24 cellular contexts compared by ENCODE assay signal in the genomic region with DNA sequence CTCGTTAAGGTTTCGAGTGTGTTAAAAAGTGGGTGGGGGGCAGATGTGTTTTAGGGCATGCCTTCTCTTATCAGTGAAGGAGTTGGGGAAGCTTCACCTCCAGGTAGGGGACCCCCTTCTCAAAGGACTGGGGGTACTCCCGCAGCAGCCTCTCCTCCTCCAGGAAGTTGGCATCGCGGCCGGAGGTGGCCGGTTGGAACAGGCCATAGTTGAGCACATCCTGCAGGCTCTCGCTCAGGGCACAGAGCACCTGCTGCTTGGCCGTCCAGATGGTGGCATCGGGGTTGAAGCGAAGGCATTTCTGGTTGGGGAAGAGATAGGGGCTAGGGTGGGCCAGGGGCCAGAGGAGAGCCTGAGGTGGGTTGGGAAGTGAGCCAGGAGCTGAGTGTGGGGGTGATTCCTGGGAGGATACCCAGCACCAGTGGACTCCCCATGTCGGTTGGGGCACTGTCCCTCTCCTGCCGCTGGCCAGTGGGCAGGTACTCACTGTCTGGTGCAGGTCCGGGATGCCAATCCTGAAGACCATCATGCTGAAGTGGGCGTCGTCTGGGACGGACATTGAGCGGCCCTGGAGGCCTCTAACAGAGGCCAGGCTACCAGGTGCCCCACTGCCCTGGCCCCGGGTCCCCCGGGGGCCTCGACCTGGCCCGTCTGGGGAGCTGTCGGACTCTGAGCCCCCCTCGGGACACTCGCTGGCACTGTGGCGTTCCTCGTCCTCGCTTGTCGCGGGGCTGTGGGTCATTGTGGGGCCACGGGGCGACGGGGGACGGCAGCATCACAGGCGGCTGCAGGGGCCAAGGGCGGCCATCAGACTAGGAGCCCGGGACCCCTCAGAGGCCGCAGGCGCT. TPM values are rescaled to one million over a fixed set of nuclear protein-coding genes. Genes with fewer than 3 reads are reported as not detected.
"Had no signal": no experiment of that assay in that cellular context is flagged by ENCODE, and none has a peak within 500 bp of the region (broad histone marks: within the 10 kb centered on the region; RNA-seq: fewer than 3 reads in every experiment).

No MANE protein-coding gene starts in this region.

- H3K36me3 ChIP-seq: breast epithelium, Peyer's patch, SJCRH30 had no signal

- H3K4me1 ChIP-seq: SJCRH30 had no signal

- DNase-seq: activated CD4-positive, alpha-beta T cell treated with anti-CD3 and anti-CD28 coated beads for 4 hours; activated CD8-positive, alpha-beta memory T cell treated with anti-CD3 and anti-CD28 coated beads, Interleukin-2, amount 50 U/mL, for 48 hours; activated CD8-positive, alpha-beta T cell treated with anti-CD3 and anti-CD28 coated beads for 36 hours; activated naive CD4-positive, alpha-beta T cell; activated T-cell treated with anti-CD3 and anti-CD28 coated beads, Interleukin-2, amount 50 U/mL, for 1 hour; aorta; caudate nucleus; Kasumi-1; KBM-7; NCI-H1048; NCI-H1417; NCI-H2029; NCI-H2107; NCI-H510A treated with DMSO at 0.1 percent for 48 hours; NCI-H69; Peyer's patch; Right ventricle myocardium superior; SJCRH30; SK-N-SH had no signal

- H3K36me3 Mint-ChIP-seq: activated naive CD4-positive, alpha-beta T cell treated with anti-CD3 and anti-CD28 coated beads, Interleukin-2, amount 50 U/mL, for 24 hours had no signal

- ATAC-seq: activated CD4-positive, CD25-positive, alpha-beta regulatory T cell treated with anti-CD3 and anti-CD28 coated beads, Interleukin-2, amount 50 U/mL, for 24 hours; activated CD8-positive, alpha-beta T cell treated with anti-CD3 and anti-CD28 coated beads for 36 hours had no signal

- H3K27ac Mint-ChIP-seq: activated CD8-positive, alpha-beta T cell treated with anti-CD3 and anti-CD28 coated beads for 36 hours; T-helper 1 cell treated with Interleukin-12 subunit alpha and Interleukin-12 subunit beta and Interleukin-4 antibody, amounts not matched to agents 30 μg/mL and 1 μg/mL, for 36 hours had no signal

- H3K4me2 ChIP-seq: SK-N-SH had no signal

- H3K9ac ChIP-seq: SK-N-SH had no signal

- H3K9me3 Mint-ChIP-seq: activated CD8-positive, alpha-beta T cell treated with anti-CD3 and anti-CD28 coated beads for 36 hours; activated naive CD4-positive, alpha-beta T cell treated with anti-CD3 and anti-CD28 coated beads, Interleukin-2, amount 50 U/mL, for 24 hours; T-helper 1 cell treated with Interleukin-12 subunit alpha and Interleukin-12 subunit beta and Interleukin-4 antibody, amounts not matched to agents 30 μg/mL and 1 μg/mL, for 36 hours had no signal

- H3K9me3 ChIP-seq: breast epithelium, Peyer's patch, SJCRH30, SK-N-SH had no signal

- H3K27ac ChIP-seq: breast epithelium, Peyer's patch, RWPE1, SJCRH30 had no signal

- H3K4me3 ChIP-seq: breast epithelium, Peyer's patch, SJCRH30 had no signal

- H3K4me3 Mint-ChIP-seq: activated CD8-positive, alpha-beta T cell treated with anti-CD3 and anti-CD28 coated beads for 36 hours; T-helper 1 cell treated with Interleukin-12 subunit alpha and Interleukin-12 subunit beta and Interleukin-4 antibody, amounts not matched to agents 30 μg/mL and 1 μg/mL, for 36 hours had no signal

RNA-seq across cellular contexts. Expression of a gene that starts 3.2 kb away (rescaled TPM):
- total RNA-seq: SJCRH30 had no signal

RNA-seq across cellular contexts. Expression of a gene that starts 53.9 kb away (rescaled TPM):
- total RNA-seq: activated CD8-positive, alpha-beta T cell treated with anti-CD3 and anti-CD28 coated beads for 36 hours; aorta; breast epithelium; Peyer's patch; Right ventricle myocardium superior; SJCRH30 had no signal
- polyA plus RNA-seq: aorta, SK-N-SH had no signal
